Comparison of ENCODE assay signal across 1 cellular context in genomic region chr12:124939428-124940142, GRCh38.
TF ChIP-seq lines count a peak whose summit lies in the region.

No MANE protein-coding gene starts in this region.

TF ChIP-seq in K562, 482 proteins besides CTCF, POLR2A, EP300 and RAD21 (continued from another document and continues in another):
- TF ChIP-seq REST (CRISPR knock-in tag; IDR thresholded peaks at IDR 0.05; ENCODE audit: low read depth) (peak; percentile 19; the same call in 1 of the 2 replicates), USF2 (CRISPR knock-in tag; IDR thresholded peaks at IDR 0.05) (peak; percentile 84), NKRF (IDR thresholded peaks at IDR 0.05; ENCODE audit: borderline replicate concordance) (peak; percentile 45; the same call in 1 of the 2 replicates), ZNF408 (CRISPR knock-in tag; IDR thresholded peaks at IDR 0.05; ENCODE audit: low read depth) (0 out of 2 replicates have a peak, but pooled peaks have one; percentile 28), MBD1 (CRISPR knock-in tag; IDR thresholded peaks at IDR 0.05) (no peak), PATZ1 (CRISPR knock-in tag; IDR thresholded peaks at IDR 0.05; ENCODE audit: borderline replicate concordance) (0 out of 2 replicates have a peak, but pooled peaks have one; percentile 54), ZBTB1 (CRISPR knock-in tag; IDR thresholded peaks at IDR 0.05; ENCODE audit: borderline replicate concordance, low read depth) (peak; percentile 49; the same call in 1 of the 2 replicates), GTF3C2 (IDR thresholded peaks at IDR 0.05; ENCODE audit: borderline replicate concordance, extremely low read depth, insufficient read length) (peak; percentile 89), ZNF445 (CRISPR knock-in tag; IDR thresholded peaks at IDR 0.05; ENCODE audit: low read depth) (peak; percentile 81; the same call in 1 of the 2 replicates), ADNP (tag; IDR thresholded peaks at IDR 0.05) (peak; percentile 74; the same call in 1 of the 2 replicates), OTX1 (CRISPR knock-in tag; IDR thresholded peaks at IDR 0.05) (peak; percentile 71; the same call in 1 of the 2 replicates), FOS (IDR thresholded peaks at IDR 0.05; ENCODE audit: extremely low read depth, insufficient read length) (peak; percentile 17), GTF2A2 (tag; IDR thresholded peaks at IDR 0.05) (no peak), ZNF212 (CRISPR knock-in tag; IDR thresholded peaks at IDR 0.05) (0 out of 2 replicates have a peak, but pooled peaks have one; percentile 71), RBM39 (optimal IDR thresholded peaks at IDR 0.05; ENCODE audit: low read depth, low read length) (peak; percentile 93), ZNF785 (CRISPR knock-in tag; IDR thresholded peaks at IDR 0.05) (no peak), E2F1 (CRISPR knock-in tag; IDR thresholded peaks at IDR 0.05) (peak; percentile 93), GTF2F1 (IDR thresholded peaks at IDR 0.05; ENCODE audit: low read depth, low read length) (no peak), PHB2 (IDR thresholded peaks at IDR 0.05; ENCODE audit: low read depth) (no peak), ZNF589 (CRISPR knock-in tag; IDR thresholded peaks at IDR 0.05; ENCODE audit: low read depth) (peak; percentile 73; the same call in 1 of the 2 replicates), NR4A1 (CRISPR knock-in tag; IDR thresholded peaks at IDR 0.05) (0 out of 2 replicates have a peak, but pooled peaks have one; percentile 6), NR4A1 (tag; IDR thresholded peaks at IDR 0.05) (no peak), FOSL1 (tag; conservative IDR thresholded peaks at IDR 0.05) (peak; percentile 63; the same call in 1 of the 2 replicates), E2F5 (CRISPR knock-in tag; IDR thresholded peaks at IDR 0.05) (peak; percentile 92), LCOR (CRISPR knock-in tag; IDR thresholded peaks at IDR 0.05) (peak; percentile 100), ZFP91 (CRISPR knock-in tag; IDR thresholded peaks at IDR 0.05) (peak; percentile 74), MAZ (CRISPR knock-in tag; conservative IDR thresholded peaks at IDR 0.05 in 1 of 2, IDR thresholded peaks at IDR 0.05 in 1 of 2) (peak; percentile 46 to 73), ETS2 (tag; IDR thresholded peaks at IDR 0.05; ENCODE audit: borderline replicate concordance, poor library complexity, severe bottlenecking) (no peak), GABPA (tag; conservative IDR thresholded peaks at IDR 0.05; ENCODE audit: low read depth) (no peak; the same call in 1 of the 2 replicates), ATF3 (IDR thresholded peaks at IDR 0.05) (no peak), ATF3 (CRISPR knock-in tag; conservative IDR thresholded peaks at IDR 0.05) (peak; percentile 5; the same call in 1 of the 2 replicates)
